8 cellular contexts compared by ENCODE assay signal in the genomic region with DNA sequence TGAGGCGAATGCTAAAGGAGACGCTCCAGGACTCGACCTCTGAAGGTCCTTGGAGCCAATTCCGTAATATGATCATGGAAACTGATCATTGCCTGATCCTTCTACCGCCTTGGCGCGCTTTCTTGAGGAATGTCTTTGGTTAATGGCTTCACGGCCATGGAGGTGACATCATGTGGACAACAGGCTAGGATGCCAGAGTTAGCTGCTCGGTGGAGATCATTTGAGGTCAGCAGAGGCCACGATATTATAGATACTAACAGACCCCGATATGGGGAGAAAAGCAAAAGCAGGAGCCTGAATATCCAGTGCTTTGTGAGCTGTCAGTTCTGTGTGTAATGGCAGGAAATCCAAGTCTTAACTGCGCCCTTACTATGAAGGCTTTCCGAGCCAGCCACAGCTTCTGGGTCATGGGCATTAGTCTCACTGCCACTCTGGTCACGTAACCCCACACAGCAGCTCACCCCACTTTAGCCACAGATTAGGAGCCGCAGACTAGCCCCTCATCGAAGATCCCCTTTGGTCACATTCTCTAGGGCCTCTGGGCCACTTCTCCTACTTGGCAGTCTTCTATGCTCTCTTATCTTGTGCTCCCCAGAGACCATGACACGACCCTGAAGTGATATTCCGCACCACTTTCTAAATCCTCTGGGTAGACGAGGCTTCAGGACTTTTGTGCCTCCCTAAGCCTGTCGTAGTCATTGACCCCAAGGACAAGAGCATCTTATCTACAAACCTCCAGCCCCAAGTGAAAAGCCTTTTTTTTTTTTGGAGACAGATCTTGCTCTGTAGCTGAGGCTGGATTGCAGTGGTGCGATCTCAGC. TPM values are rescaled to one million over a fixed set of nuclear protein-coding genes. Genes with fewer than 3 reads are reported as not detected.
DNase-seq lines count a peak whose midpoint lies in the region; ATAC-seq and TF ChIP-seq lines count a peak whose summit lies in the region.

No MANE protein-coding gene starts in this region.

- H3K4me3 ChIP-seq in CD8-positive, alpha-beta T cell (ENCODE audit: low read depth, low read length) = peak overlapping the region; percentile 80
- H3K4me3 ChIP-seq in colonic mucosa (peak overlapping the region; percentile 93), mucosa of descending colon (peak overlapping the region; percentile 49)

- peak overlapping the region in 1 of 2 donors; percentile 99 for H3K9ac ChIP-seq in colonic mucosa (ENCODE audit: low read depth in 2 of 2, low read length in 2 of 2)

- peak in 1 of 7 experiments; percentile 32 for DNase-seq in CD8-positive, alpha-beta T cell
- peak; percentile 30 for DNase-seq in NCI-H748 treated with DMSO at 0.1 percent for 48 hours (lab: John Stamatoyannopoulos, UW)
- DNase-seq in colonic mucosa = no peak
- DNase-seq in mucosa of descending colon = no peak
- DNase-seq in MV-4-11 (lab: John Stamatoyannopoulos, UW) = no peak
- DNase-seq in activated CD4-positive, alpha-beta T cell treated with anti-CD3 and anti-CD28 coated beads, Interleukin-2, amount 50 U/mL, for 48 hours = no peak
- no peak for DNase-seq in NCI-H226

- ATAC-seq in CD8-positive, alpha-beta T cell = no peak
- peak; percentile 4 for ATAC-seq in mucosa of descending colon
- no peak for ATAC-seq in activated CD4-positive, CD25-positive, alpha-beta regulatory T cell treated with anti-CD3 and anti-CD28 coated beads, Interleukin-2, amount 50 U/mL, for 24 hours

- no peaks in the 10 kb centered on the region for H3K9me3 ChIP-seq in CD8-positive, alpha-beta T cell (ENCODE audit: low read length)
- no peaks in the 10 kb centered on the region for H3K9me3 ChIP-seq in colonic mucosa
- no peaks in the 10 kb centered on the region for H3K9me3 ChIP-seq in mucosa of descending colon

- peaks cover 45% of the 10 kb centered on the region for H3K4me1 ChIP-seq in CD8-positive, alpha-beta T cell (ENCODE audit: insufficient read depth, low read length)
- H3K4me1 ChIP-seq in colonic mucosa (peaks cover 27% of the 10 kb centered on the region), mucosa of descending colon (ENCODE audit: low read depth) (peaks cover 41% of the 10 kb centered on the region)

- H3K27ac ChIP-seq in CD8-positive, alpha-beta T cell (ENCODE audit: low read depth, low read length) = peak overlapping the region; percentile 77
- H3K27ac ChIP-seq in colonic mucosa = peak overlapping the region; percentile 98

- CTCF ChIA-PET in CD8-positive, alpha-beta T cell (lab: Charles Lee) = interaction anchor here (0.8 kb wide), 1 partner anchor 178 kb away, joined by 4 read pairs; no protein-coding TSS in a partner anchor

- H3K27me3 ChIP-seq in CD8-positive, alpha-beta T cell (ENCODE audit: insufficient read depth, low read length) = no peaks in the 10 kb centered on the region
- no peaks in the 10 kb centered on the region for H3K27me3 ChIP-seq in colonic mucosa

- intact Hi-C loops in CD8-positive, alpha-beta T cell (cut with DNase I, micrococcal nuclease) = loop anchor here (1.0 to 2.0 kb wide), 10 partner anchors 15 to 563 kb away; a partner anchor contains a TSS
- intact Hi-C loops in colonic mucosa (cut with DNase I) = no loop called here
- intact Hi-C loops in mucosa of descending colon (cut with DNase I, micrococcal nuclease) = no loop called here

- H3K27ac Mint-ChIP-seq in CD8-positive, alpha-beta T cell = peak overlapping the region; percentile 94

- H3K4me1 Mint-ChIP-seq in CD8-positive, alpha-beta T cell (ENCODE audit: low read depth) = peaks cover 55% of the 10 kb centered on the region

- H3K4me3 Mint-ChIP-seq in CD8-positive, alpha-beta T cell = peak overlapping the region; percentile 95

- TF ChIP-seq CTCF in CD8-positive, alpha-beta T cell (IDR thresholded peaks at IDR 0.05) = no peak
- no peak for TF ChIP-seq CTCF in colonic mucosa (IDR thresholded peaks at IDR 0.05)
- TF ChIP-seq CTCF in mucosa of descending colon (IDR thresholded peaks at IDR 0.05) = no peak

- H3K27me3 Mint-ChIP-seq in CD8-positive, alpha-beta T cell (ENCODE audit: low read depth) = no peaks in the 10 kb centered on the region

- H3K36me3 ChIP-seq in CD8-positive, alpha-beta T cell (ENCODE audit: insufficient read depth, low read length) = no peaks in the 10 kb centered on the region
- H3K36me3 ChIP-seq in colonic mucosa (no peaks in the 10 kb centered on the region), mucosa of descending colon (ENCODE audit: low read depth) (no peaks in the 10 kb centered on the region)

- POLR2A ChIA-PET in CD8-positive, alpha-beta T cell (lab: Charles Lee) = interaction anchor here (0.6 to 1.7 kb wide), 3 partner anchors 9 to 619 kb away, joined by 3 to 4 read pairs (median 3); a partner anchor contains a TSS

- H3K9me3 Mint-ChIP-seq in CD8-positive, alpha-beta T cell = no peaks in the 10 kb centered on the region

- H3K36me3 Mint-ChIP-seq in CD8-positive, alpha-beta T cell = peaks cover 37% of the 10 kb centered on the region

RNA-seq across cellular contexts. Expression of a gene that starts 0.7 kb away (rescaled TPM):
- 100 to 1,000 TPM; 154 to 159 TPM for total RNA-seq in CD8-positive, alpha-beta T cell
- total RNA-seq in colonic mucosa (100 to 1,000 TPM; 367 to 437 TPM), mucosa of descending colon (100 to 1,000 TPM; 261 to 344 (median 332) TPM)

RNA-seq across cellular contexts. Expression of a gene that starts 14.9 kb away (rescaled TPM):
- 10 to 100 TPM; 23.5 to 33.9 TPM for total RNA-seq in CD8-positive, alpha-beta T cell
- total RNA-seq in colonic mucosa = 100 to 1,000 TPM in 1 of 2 donors, 10 to 100 TPM in 1; 76.8 to 144 TPM
- 10 to 100 TPM; 75.5 to 79.3 (median 77.7) TPM for total RNA-seq in mucosa of descending colon

RNA-seq across cellular contexts. Expression of a gene that starts 32.9 kb away (rescaled TPM):
- total RNA-seq in CD8-positive, alpha-beta T cell = 100 to 1,000 TPM; 111 to 113 TPM
- total RNA-seq in colonic mucosa (10 to 100 TPM; 48.1 to 68.0 TPM), mucosa of descending colon (10 to 100 TPM; 61.4 to 73.5 (median 61.9) TPM)

RNA-seq across cellular contexts. Expression of a gene that starts 34.1 kb away (rescaled TPM):
- 10 to 100 TPM; 29.5 to 38.8 TPM for total RNA-seq in CD8-positive, alpha-beta T cell
- total RNA-seq in colonic mucosa (1 to 10 TPM; 4.2 to 4.5 TPM), mucosa of descending colon (10 to 100 TPM in 1 of 3 donors, 1 to 10 TPM in 2; 4.0 to 12.7 (median 5.3) TPM)

RNA-seq across cellular contexts. Expression of a gene that starts 37.8 kb away (rescaled TPM):
- total RNA-seq in CD8-positive, alpha-beta T cell = 10 to 100 TPM; 21.3 to 26.7 TPM
- total RNA-seq in colonic mucosa (under 1 TPM in 1 of 2 donors, not detected in 1; 0.27 TPM), mucosa of descending colon (under 1 TPM in 1 of 3 donors, not detected in 2; 0.55 TPM)

Comparison
In these comparisons a context has a peak if more than half of its experiments do, and no peak if none do; other contexts are left out.
1. intact Hi-C loops: an anchor here in CD8-positive, alpha-beta T cell (1.0 to 2.0 kb wide); none called in colonic mucosa and mucosa of descending colon.